ENCODE assay signal across 5 cellular contexts in genomic region chr4:36082817-36083216, GRCh38.
"Had no signal": no experiment of that assay in that cellular context is flagged by ENCODE, and none has a peak within 500 bp of the region (broad histone marks: within the 10 kb centered on the region; RNA-seq: fewer than 3 reads in every experiment).

No MANE protein-coding gene starts in this region.

- H3K4me2 ChIP-seq: GM23338 had no signal

- H3K4me3 ChIP-seq: GM23338, K562 had no signal

- ATAC-seq: GM23338, K562 had no signal

- DNase-seq: H9, HCEC 1CT, IMR-90 had no signal
